In genomic region chr5:141342773-141343172, GRCh38 we compare ENCODE assay signal across 19 cellular contexts. TPM values are rescaled to one million over a fixed set of nuclear protein-coding genes. Genes with fewer than 3 reads are reported as not detected.
"Had no signal": no experiment of that assay in that cellular context is flagged by ENCODE, and none has a peak within 500 bp of the region (broad histone marks: within the 10 kb centered on the region; RNA-seq: fewer than 3 reads in every experiment).

No MANE protein-coding gene starts in this region.

- H3K27ac ChIP-seq: epithelial cell of prostate, esophagus muscularis mucosa, neutrophil, psoas muscle, sigmoid colon, suprapubic skin, thyroid gland had no signal

- DNase-seq: effector memory CD4-positive, alpha-beta T cell; gastrocnemius medialis; immature natural killer cell; left colon; mammary epithelial cell; naive thymus-derived CD8-positive, alpha-beta T cell; psoas muscle; retina; sigmoid colon; small intestine; stimulated activated CD4-positive, alpha-beta T cell treated with anti-CD3 and anti-CD28 coated beads, Interleukin-12 subunit alpha, Interleukin-12 subunit beta, amount 100 ng/mL, for 4 hours; stimulated activated naive CD4-positive, alpha-beta T cell; thyroid gland had no signal

- H3K9me3 ChIP-seq: thyroid gland had no signal

- H3K36me3 ChIP-seq: esophagus muscularis mucosa, gastrocnemius medialis, neutrophil, sigmoid colon, suprapubic skin, thyroid gland had no signal

- H3K4me3 Mint-ChIP-seq: immature natural killer cell, type B pancreatic cell had no signal

- H3K4me1 ChIP-seq: esophagus muscularis mucosa, gastrocnemius medialis, psoas muscle, sigmoid colon, thyroid gland had no signal

- ATAC-seq: left colon; naive thymus-derived CD8-positive, alpha-beta T cell; psoas muscle had no signal

- H3K4me3 ChIP-seq: esophagus muscularis mucosa, gastrocnemius medialis, sigmoid colon, suprapubic skin, thyroid gland had no signal

- H3K27ac Mint-ChIP-seq: immature natural killer cell; naive thymus-derived CD8-positive, alpha-beta T cell; type B pancreatic cell had no signal

- H3K27me3 ChIP-seq: thyroid gland had no signal

- H3K4me1 Mint-ChIP-seq: immature natural killer cell; naive thymus-derived CD8-positive, alpha-beta T cell had no signal

- H3K36me3 Mint-ChIP-seq: type B pancreatic cell had no signal

- H3K27me3 Mint-ChIP-seq: type B pancreatic cell had no signal

RNA-seq across cellular contexts. Expression of gene PCDHGA3, which starts 0.9 kb away (rescaled TPM):
- total RNA-seq: naive thymus-derived CD8-positive, alpha-beta T cell had no signal

RNA-seq across cellular contexts. Expression of gene PCDHGA2, which starts 4.2 kb away (rescaled TPM):
- total RNA-seq: mononuclear cell had no signal
- polyA plus RNA-seq: immature natural killer cell; naive thymus-derived CD8-positive, alpha-beta T cell had no signal

RNA-seq across cellular contexts. Expression of gene PCDHGB1, which starts 7.1 kb away (rescaled TPM):
- total RNA-seq: mononuclear cell had no signal
- polyA plus RNA-seq: immature natural killer cell; naive thymus-derived CD8-positive, alpha-beta T cell had no signal

RNA-seq across cellular contexts. Expression of gene PCDHGA4, which starts 12.0 kb away (rescaled TPM):
- polyA plus RNA-seq: naive thymus-derived CD8-positive, alpha-beta T cell had no signal

RNA-seq across cellular contexts. Expression of gene PCDHGA1, which starts 12.5 kb away (rescaled TPM):
- total RNA-seq: mononuclear cell had no signal
- polyA plus RNA-seq: immature natural killer cell; naive thymus-derived CD8-positive, alpha-beta T cell had no signal
